ENCODE assay signal across 8 cellular contexts in the genomic region with DNA sequence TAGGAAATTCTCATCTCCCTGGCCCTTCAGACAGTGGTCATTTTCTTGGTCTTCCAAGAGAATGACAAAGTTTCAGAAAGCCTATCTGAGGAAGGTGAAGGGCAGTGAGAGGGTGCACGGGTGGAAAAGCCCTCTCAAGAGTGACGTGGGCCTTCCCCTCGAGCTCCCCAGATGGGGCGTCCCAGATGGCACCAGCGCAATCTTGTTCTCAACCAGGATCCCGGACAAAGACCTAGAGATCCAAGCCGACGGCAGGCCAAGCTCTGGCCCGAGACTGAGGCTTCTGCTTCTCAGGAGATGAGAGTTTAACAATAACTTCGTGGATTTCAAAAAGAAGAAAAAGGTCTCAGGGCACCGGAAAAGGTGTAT. TPM values are rescaled to one million over a fixed set of nuclear protein-coding genes. Genes with fewer than 3 reads are reported as not detected.
DNase-seq lines count a peak whose midpoint lies in the region; FAIRE-seq and TF ChIP-seq lines count a peak whose summit lies in the region.

No MANE protein-coding gene starts in this region.

- intact Hi-C loops in activated CD4-positive, alpha-beta T cell treated with anti-CD3 and anti-CD28 coated beads, Interleukin-2, amount 10 ng/mL, durations not matched to agents 24 days and 14 days (cut with micrococcal nuclease) = loop anchor here (5.0 kb wide), 5 partner anchors 290 to 780 kb away; a partner anchor contains a TSS

- no peaks in the 10 kb centered on the region for H4K20me1 ChIP-seq in keratinocyte (ENCODE audit: control insufficient read depth, extremely low read depth, insufficient read depth, low read length)

- H3K4me1 ChIP-seq in keratinocyte (ENCODE audit: control insufficient read depth, extremely low read depth, insufficient read depth, low read length) (peaks cover 11% of the 10 kb centered on the region), subcutaneous abdominal adipose tissue (ENCODE audit: control insufficient read depth in 5 of 5, insufficient read depth in 5 of 5, low read length in 5 of 5) (peaks cover 4 to 23% (median 22%) of the 10 kb centered on the region in 5 donors)

- peak overlapping the region; percentile 78 to 86 (median 79) for H3K4me3 ChIP-seq in keratinocyte (ENCODE audit: control insufficient read depth in 2 of 3, extremely low read depth in 1 of 3, insufficient read depth in 2 of 3, low read depth in 1 of 3, low read length in 3 of 3)
- H3K4me3 ChIP-seq in subcutaneous abdominal adipose tissue (ENCODE audit: low read depth in 1 of 5, low read length in 5 of 5) = peak overlapping the region; percentile 90 to 99 (median 95)

- H3K27me3 ChIP-seq in keratinocyte (ENCODE audit: control insufficient read depth, extremely low read depth, insufficient read depth, low read length) (no peaks in the 10 kb centered on the region), subcutaneous abdominal adipose tissue (ENCODE audit: control insufficient read depth in 5 of 5, insufficient read depth in 4 of 5, low read length in 5 of 5) (peaks cover 0 to 6% (median 0%) of the 10 kb centered on the region in 5 donors)

- FAIRE-seq in keratinocyte (lab: Jason Lieb, UNC) = no peak

- H3K4me3 Mint-ChIP-seq in activated CD4-positive, alpha-beta T cell treated with anti-CD3 and anti-CD28 coated beads, Interleukin-2, amount 10 ng/mL, durations not matched to agents 24 days and 14 days = peak overlapping the region; percentile 99
- H3K4me3 Mint-ChIP-seq in activated naive CD8-positive, alpha-beta T cell = peak overlapping the region; percentile 96

- peak overlapping the region; percentile 92 for H3K9ac ChIP-seq in keratinocyte (ENCODE audit: control insufficient read depth, extremely low read depth, insufficient read depth, low read length)
- peak overlapping the region; percentile 85 to 95 (median 92) for H3K9ac ChIP-seq in subcutaneous abdominal adipose tissue (ENCODE audit: low read length in 5 of 5)

- peaks cover 40% of the 10 kb centered on the region for H3K79me2 ChIP-seq in keratinocyte (ENCODE audit: control insufficient read depth, insufficient read depth, low read length)

- H3K4me1 Mint-ChIP-seq in activated CD4-positive, alpha-beta T cell treated with anti-CD3 and anti-CD28 coated beads, Interleukin-2, amount 10 ng/mL, durations not matched to agents 24 days and 14 days = peaks cover 22% of the 10 kb centered on the region
- H3K4me1 Mint-ChIP-seq in activated naive CD8-positive, alpha-beta T cell (ENCODE audit: low read depth) = peaks cover 22% of the 10 kb centered on the region

- peak overlapping the region; percentile 81 for H3K4me2 ChIP-seq in keratinocyte (ENCODE audit: control insufficient read depth, extremely low read depth, insufficient read depth, low read depth, low read length)

- H2AFZ ChIP-seq in keratinocyte (ENCODE audit: control insufficient read depth, low read length) = peak overlapping the region; percentile 96

- H3K36me3 Mint-ChIP-seq in activated CD4-positive, alpha-beta T cell treated with anti-CD3 and anti-CD28 coated beads, Interleukin-2, amount 10 ng/mL, durations not matched to agents 24 days and 14 days (ENCODE audit: low read depth) = peaks cover 14% of the 10 kb centered on the region
- peaks cover 22% of the 10 kb centered on the region for H3K36me3 Mint-ChIP-seq in activated naive CD8-positive, alpha-beta T cell

- TF ChIP-seq CTCF in keratinocyte (optimal IDR thresholded peaks at IDR 0.05 in 1 of 3, IDR thresholded peaks at IDR 0.05 in 1 of 3, conservative IDR thresholded peaks at IDR 0.05 in 1 of 3; ENCODE audit: extremely low read depth in 1 of 3, insufficient read depth in 2 of 3, low read length in 3 of 3) = no peak

- H3K9me1 ChIP-seq in keratinocyte (ENCODE audit: control insufficient read depth, extremely low read depth, insufficient read depth, low read length) = no peaks in the 10 kb centered on the region

- H3K27ac Mint-ChIP-seq in activated CD4-positive, alpha-beta T cell treated with anti-CD3 and anti-CD28 coated beads, Interleukin-2, amount 10 ng/mL, durations not matched to agents 24 days and 14 days = peak overlapping the region; percentile 99
- peak overlapping the region; percentile 96 for H3K27ac Mint-ChIP-seq in activated naive CD8-positive, alpha-beta T cell

- H3K27me3 Mint-ChIP-seq in activated CD4-positive, alpha-beta T cell treated with anti-CD3 and anti-CD28 coated beads, Interleukin-2, amount 10 ng/mL, durations not matched to agents 24 days and 14 days = peaks cover 22% of the 10 kb centered on the region
- peaks cover 17% of the 10 kb centered on the region for H3K27me3 Mint-ChIP-seq in activated naive CD8-positive, alpha-beta T cell

- DNase-seq in activated CD4-positive, alpha-beta T cell treated with anti-CD3 and anti-CD28 coated beads, Interleukin-2, amount 10 ng/mL, durations not matched to agents 24 days and 14 days = no peak
- DNase-seq in activated CD4-positive, alpha-beta T cell treated with anti-CD3 and anti-CD28 coated beads for 48 hours = no peak
- DNase-seq in keratinocyte (ENCODE audit: low read depth, low spot score) (no peak), activated gamma-delta T cell treated with Interleukin-2 at 50 U/mL for 16 hours (no peak), NCI-H345 (lab: John Stamatoyannopoulos, UW) (no peak)
- no peak for DNase-seq in stimulated activated CD4-positive, alpha-beta T cell treated with anti-CD3 and anti-CD28 coated beads, Interleukin-2, amount 100 ng/mL, for 48 hours

- dilution Hi-C loops in keratinocyte (cut with MboI; ENCODE audit: extremely low pct_ligation_motif_present, low sequenced_read_pairs) = no loop called here

- peaks cover 25% of the 10 kb centered on the region for H3K9me3 Mint-ChIP-seq in activated CD4-positive, alpha-beta T cell treated with anti-CD3 and anti-CD28 coated beads, Interleukin-2, amount 10 ng/mL, durations not matched to agents 24 days and 14 days
- peaks cover 10% of the 10 kb centered on the region for H3K9me3 Mint-ChIP-seq in activated naive CD8-positive, alpha-beta T cell (ENCODE audit: low read depth)

- H3K27ac ChIP-seq in keratinocyte (ENCODE audit: control insufficient read depth, insufficient read depth, low read length) (peak overlapping the region; percentile 96), subcutaneous abdominal adipose tissue (ENCODE audit: low read depth, low read length) (peak overlapping the region; percentile 94)

- H3K9me3 ChIP-seq in keratinocyte (ENCODE audit: control insufficient read depth, low read depth, low read length) (peaks cover 2% of the 10 kb centered on the region), subcutaneous abdominal adipose tissue (ENCODE audit: control insufficient read depth in 5 of 5, low read length in 5 of 5) (peaks cover 13 to 28% (median 24%) of the 10 kb centered on the region in 5 donors)

- H3K36me3 ChIP-seq in keratinocyte (ENCODE audit: control insufficient read depth in 2 of 2, extremely low read depth in 1 of 2, insufficient read depth in 2 of 2, low read length in 2 of 2) (peaks cover 0 to 4% of the 10 kb centered on the region in 2 experiments), subcutaneous abdominal adipose tissue (ENCODE audit: control insufficient read depth in 5 of 5, insufficient read depth in 5 of 5, low read length in 5 of 5) (peaks cover 2 to 10% (median 7%) of the 10 kb centered on the region in 5 donors)

RNA-seq across cellular contexts. Expression of a gene that starts 0.8 kb away (rescaled TPM):
- 10.2 and 10.5 TPM in 2 replicates for total RNA-seq in activated CD4-positive, alpha-beta T cell treated with anti-CD3 and anti-CD28 coated beads, Interleukin-2, amount 10 ng/mL, durations not matched to agents 24 days and 14 days
- 10.9 to 25.0 TPM (median 15.8 TPM) in 3 replicates for polyA plus RNA-seq in keratinocyte
- polyA plus RNA-seq in keratinocyte (2011; ENCODE audit: low read depth) = 7.8 TPM
- polyA plus RNA-seq in keratinocyte (2011; cell fraction: cytosol; rRNA removed) = 10.5 and 11.4 TPM in 2 replicates
- 50.5 and 57.1 TPM in 2 replicates for polyA plus RNA-seq in keratinocyte (2011; cell fraction: nucleus; rRNA removed)
- polyA plus RNA-seq in keratinocyte (2012; ENCODE audit: low replicate concordance) = 10.9 and 19.2 TPM in 2 replicates
- 14.2 to 33.4 TPM (median 30.8 TPM) in 3 replicates for polyA minus RNA-seq in keratinocyte
- 13.0 TPM for polyA minus RNA-seq in keratinocyte (2011; cell fraction: cytosol; rRNA and poly(A)+ RNA removed)
- polyA minus RNA-seq in keratinocyte (2011; cell fraction: nucleus; rRNA and poly(A)+ RNA removed) = 18.5 and 22.6 TPM in 2 replicates
